Comparison of ENCODE assay signal across 1 cellular context in genomic region chr20:49541733-49542513, GRCh38.
TF ChIP-seq lines count a peak whose summit lies in the region.

No MANE protein-coding gene starts in this region.

TF ChIP-seq in K562, 482 proteins besides CTCF, POLR2A, EP300 and RAD21 (continued from another document and continues in another):
- TF ChIP-seq CHD7 (IDR thresholded peaks at IDR 0.05; ENCODE audit: low read depth, low read length) (no peak), MBD1 (CRISPR knock-in tag; IDR thresholded peaks at IDR 0.05) (no peak), PRDM10 (IDR thresholded peaks at IDR 0.05; ENCODE audit: partially characterized antibody) (peak; percentile 57), MBD2 (IDR thresholded peaks at IDR 0.05; ENCODE audit: borderline replicate concordance, low read depth) (no peak), MYC (IDR thresholded peaks at IDR 0.05; ENCODE audit: low read depth, low read length) (0 out of 2 replicates have a peak, but pooled peaks have one; percentile 28), MYC (CRISPR knock-in tag; IDR thresholded peaks at IDR 0.05; ENCODE audit: borderline replicate concordance, low read depth) (no peak), EWSR1 (IDR thresholded peaks at IDR 0.05; ENCODE audit: borderline replicate concordance, low read depth, partially characterized antibody) (no peak)
- TF ChIP-seq, protein P1, sequence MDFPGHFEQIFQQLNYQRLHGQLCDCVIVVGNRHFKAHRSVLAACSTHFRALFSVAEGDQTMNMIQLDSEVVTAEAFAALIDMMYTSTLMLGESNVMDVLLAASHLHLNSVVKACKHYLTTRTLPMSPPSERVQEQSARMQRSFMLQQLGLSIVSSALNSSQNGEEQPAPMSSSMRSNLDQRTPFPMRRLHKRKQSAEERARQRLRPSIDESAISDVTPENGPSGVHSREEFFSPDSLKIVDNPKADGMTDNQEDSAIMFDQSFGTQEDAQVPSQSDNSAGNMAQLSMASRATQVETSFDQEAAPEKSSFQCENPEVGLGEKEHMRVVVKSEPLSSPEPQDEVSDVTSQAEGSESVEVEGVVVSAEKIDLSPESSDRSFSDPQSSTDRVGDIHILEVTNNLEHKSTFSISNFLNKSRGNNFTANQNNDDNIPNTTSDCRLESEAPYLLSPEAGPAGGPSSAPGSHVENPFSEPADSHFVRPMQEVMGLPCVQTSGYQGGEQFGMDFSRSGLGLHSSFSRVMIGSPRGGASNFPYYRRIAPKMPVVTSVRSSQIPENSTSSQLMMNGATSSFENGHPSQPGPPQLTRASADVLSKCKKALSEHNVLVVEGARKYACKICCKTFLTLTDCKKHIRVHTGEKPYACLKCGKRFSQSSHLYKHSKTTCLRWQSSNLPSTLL (IDR thresholded peaks at IDR 0.05) = no peak
- TF ChIP-seq, protein P2, sequence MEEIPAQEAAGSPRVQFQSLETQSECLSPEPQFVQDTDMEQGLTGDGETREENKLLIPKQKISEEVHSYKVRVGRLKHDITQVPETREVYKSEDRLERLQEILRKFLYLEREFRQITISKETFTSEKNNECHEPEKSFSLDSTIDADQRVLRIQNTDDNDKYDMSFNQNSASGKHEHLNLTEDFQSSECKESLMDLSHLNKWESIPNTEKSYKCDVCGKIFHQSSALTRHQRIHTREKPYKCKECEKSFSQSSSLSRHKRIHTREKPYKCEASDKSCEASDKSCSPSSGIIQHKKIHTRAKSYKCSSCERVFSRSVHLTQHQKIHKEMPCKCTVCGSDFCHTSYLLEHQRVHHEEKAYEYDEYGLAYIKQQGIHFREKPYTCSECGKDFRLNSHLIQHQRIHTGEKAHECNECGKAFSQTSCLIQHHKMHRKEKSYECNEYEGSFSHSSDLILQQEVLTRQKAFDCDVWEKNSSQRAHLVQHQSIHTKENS (CRISPR knock-in tag; IDR thresholded peaks at IDR 0.05) = no peak
- TF ChIP-seq, protein P3, sequence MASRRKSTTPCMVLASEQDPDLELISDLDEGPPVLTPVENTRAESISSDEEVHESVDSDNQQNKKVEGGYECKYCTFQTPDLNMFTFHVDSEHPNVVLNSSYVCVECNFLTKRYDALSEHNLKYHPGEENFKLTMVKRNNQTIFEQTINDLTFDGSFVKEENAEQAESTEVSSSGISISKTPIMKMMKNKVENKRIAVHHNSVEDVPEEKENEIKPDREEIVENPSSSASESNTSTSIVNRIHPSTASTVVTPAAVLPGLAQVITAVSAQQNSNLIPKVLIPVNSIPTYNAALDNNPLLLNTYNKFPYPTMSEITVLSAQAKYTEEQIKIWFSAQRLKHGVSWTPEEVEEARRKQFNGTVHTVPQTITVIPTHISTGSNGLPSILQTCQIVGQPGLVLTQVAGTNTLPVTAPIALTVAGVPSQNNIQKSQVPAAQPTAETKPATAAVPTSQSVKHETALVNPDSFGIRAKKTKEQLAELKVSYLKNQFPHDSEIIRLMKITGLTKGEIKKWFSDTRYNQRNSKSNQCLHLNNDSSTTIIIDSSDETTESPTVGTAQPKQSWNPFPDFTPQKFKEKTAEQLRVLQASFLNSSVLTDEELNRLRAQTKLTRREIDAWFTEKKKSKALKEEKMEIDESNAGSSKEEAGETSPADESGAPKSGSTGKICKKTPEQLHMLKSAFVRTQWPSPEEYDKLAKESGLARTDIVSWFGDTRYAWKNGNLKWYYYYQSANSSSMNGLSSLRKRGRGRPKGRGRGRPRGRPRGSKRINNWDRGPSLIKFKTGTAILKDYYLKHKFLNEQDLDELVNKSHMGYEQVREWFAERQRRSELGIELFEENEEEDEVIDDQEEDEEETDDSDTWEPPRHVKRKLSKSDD (conservative IDR thresholded peaks at IDR 0.05; ENCODE audit: low read length) = no peak
- TF ChIP-seq, protein P4, sequence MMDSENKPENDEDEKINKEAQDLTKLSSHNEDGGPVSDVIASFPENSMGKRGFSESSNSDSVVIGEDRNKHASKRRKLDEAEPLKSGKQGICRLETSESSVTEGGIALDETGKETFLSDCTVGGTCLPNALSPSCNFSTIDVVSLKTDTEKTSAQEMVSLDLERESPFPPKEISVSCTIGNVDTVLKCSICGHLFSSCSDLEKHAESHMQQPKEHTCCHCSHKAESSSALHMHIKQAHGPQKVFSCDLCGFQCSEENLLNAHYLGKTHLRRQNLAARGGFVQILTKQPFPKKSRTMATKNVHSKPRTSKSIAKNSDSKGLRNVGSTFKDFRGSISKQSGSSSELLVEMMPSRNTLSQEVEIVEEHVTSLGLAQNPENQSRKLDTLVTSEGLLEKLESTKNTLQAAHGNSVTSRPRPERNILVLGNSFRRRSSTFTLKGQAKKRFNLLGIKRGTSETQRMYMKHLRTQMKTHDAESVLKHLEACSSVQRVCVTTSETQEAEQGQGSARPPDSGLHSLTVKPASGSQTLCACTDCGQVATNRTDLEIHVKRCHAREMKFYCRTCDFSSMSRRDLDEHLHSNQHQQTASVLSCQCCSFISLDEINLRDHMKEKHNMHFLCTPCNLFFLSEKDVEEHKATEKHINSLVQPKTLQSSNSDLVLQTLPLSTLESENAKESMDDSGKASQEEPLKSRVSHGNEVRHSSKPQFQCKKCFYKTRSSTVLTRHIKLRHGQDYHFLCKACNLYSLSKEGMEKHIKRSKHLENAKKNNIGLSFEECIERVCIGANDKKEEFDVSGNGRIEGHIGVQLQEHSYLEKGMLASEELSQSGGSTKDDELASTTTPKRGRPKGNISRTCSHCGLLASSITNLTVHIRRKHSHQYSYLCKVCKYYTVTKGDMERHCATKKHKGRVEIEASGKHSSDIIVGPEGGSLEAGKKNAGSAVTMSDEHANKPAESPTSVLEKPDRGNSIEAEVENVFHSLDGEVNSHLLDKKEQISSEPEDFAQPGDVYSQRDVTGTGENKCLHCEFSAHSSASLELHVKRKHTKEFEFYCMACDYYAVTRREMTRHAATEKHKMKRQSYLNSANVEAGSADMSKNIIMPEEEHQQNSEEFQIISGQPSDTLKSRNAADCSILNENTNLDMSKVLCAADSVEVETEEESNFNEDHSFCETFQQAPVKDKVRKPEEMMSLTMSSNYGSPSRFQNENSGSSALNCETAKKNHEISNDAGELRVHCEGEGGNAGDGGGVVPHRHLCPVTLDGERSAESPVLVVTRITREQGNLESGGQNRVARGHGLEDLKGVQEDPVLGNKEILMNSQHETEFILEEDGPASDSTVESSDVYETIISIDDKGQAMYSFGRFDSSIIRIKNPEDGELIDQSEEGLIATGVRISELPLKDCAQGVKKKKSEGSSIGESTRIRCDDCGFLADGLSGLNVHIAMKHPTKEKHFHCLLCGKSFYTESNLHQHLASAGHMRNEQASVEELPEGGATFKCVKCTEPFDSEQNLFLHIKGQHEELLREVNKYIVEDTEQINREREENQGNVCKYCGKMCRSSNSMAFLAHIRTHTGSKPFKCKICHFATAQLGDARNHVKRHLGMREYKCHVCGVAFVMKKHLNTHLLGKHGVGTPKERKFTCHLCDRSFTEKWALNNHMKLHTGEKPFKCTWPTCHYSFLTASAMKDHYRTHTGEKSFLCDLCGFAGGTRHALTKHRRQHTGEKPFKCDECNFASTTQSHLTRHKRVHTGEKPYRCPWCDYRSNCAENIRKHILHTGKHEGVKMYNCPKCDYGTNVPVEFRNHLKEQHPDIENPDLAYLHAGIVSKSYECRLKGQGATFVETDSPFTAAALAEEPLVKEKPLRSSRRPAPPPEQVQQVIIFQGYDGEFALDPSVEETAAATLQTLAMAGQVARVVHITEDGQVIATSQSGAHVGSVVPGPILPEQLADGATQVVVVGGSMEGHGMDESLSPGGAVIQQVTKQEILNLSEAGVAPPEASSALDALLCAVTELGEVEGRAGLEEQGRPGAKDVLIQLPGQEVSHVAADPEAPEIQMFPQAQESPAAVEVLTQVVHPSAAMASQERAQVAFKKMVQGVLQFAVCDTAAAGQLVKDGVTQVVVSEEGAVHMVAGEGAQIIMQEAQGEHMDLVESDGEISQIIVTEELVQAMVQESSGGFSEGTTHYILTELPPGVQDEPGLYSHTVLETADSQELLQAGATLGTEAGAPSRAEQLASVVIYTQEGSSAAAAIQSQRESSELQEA (IDR thresholded peaks at IDR 0.05; ENCODE audit: low read depth) = no peak
